Comparison of ENCODE assay signal across 8 cellular contexts in the genomic region with DNA sequence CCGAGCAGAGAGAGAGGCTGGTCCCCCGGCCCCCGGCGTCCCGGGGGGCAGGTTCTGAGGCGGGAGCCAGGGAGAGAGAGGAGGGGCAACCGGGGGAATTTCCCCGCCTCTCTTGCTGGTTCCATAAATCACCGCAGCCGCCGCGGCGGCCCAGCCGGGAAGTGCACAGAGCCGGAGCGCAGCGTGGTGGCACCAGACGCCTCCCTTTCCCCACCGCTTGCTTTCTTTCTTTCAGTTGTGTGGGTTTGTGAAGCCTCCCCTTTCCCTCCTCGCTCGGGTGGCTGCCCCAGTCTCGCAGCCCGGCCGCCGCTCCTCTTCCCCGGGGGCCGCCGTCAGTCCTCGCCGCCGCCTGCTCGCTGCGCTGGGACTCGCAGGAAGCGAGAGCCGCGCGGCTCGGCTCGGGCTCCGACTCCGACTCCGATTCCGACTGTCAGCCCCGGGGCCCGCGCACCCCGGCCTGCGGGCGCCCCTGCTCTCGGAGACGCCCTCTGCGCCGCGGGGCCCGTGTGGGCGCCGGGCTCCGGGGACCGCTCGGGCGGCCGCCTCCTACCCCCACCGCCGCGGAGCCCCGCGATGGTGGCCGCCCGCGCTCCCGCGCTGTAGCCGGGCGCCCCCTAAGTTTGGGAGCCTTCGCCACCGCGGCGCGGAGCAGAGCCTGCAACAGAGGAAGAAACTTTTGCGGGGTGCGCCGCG. TPM values are rescaled to one million over a fixed set of nuclear protein-coding genes. Genes with fewer than 3 reads are reported as not detected.
A peak's percentile ranks its signal among the peaks of the same experiment; 100 is the strongest.
DNase-seq lines count a peak whose midpoint lies in the region; ATAC-seq and TF ChIP-seq lines count a peak whose summit lies in the region.

Gene CACHD1, plus strand, starts transcription at position 153 of the 693 bp plus-strand sequence. CDS start 616 bp downstream, outside the sequence.

- DNase-seq in AG09309 (ENCODE audit: low read depth) (peak; percentile 42), GM19238 (ENCODE audit: insufficient read length, low spot score) (peak; percentile 53), NCI-H82 (lab: John Stamatoyannopoulos, UW) (peak; percentile 93)
- DNase-seq in activated CD8-positive, alpha-beta memory T cell treated with anti-CD3 and anti-CD28 coated beads, Interleukin-2, amount 50 U/mL, for 48 hours, result peak; percentile 83
- peak; percentile 60 to 66 for DNase-seq in stimulated activated CD8-positive, alpha-beta memory T cell treated with anti-CD3 and anti-CD28 coated beads, Interleukin-2, amount 100 ng/mL, for 48 hours (ENCODE audit: low read depth in 2 of 2)

- H3K27me3 ChIP-seq in esophagus (ENCODE audit: control insufficient read depth in 1 of 2, insufficient read depth in 2 of 2, low read length in 2 of 2), result no peaks in the 10 kb centered on the region
- H3K27me3 ChIP-seq in mucosa of rectum (ENCODE audit: control insufficient read depth in 2 of 2, insufficient read depth in 2 of 2, low read length in 2 of 2), result peaks cover 27% of the 10 kb centered on the region in 2 donors

- H3K9ac ChIP-seq in mucosa of rectum (ENCODE audit: low read depth in 1 of 2, low read length in 2 of 2), result peak within 1 kb of the TSS; percentile 47 to 61

- 1% methylated on average over 59 to 84 of the region's 84 CpGs for WGBS in esophagus, 2 donors

- H3K4me3 ChIP-seq in AG09309 (ENCODE audit: control insufficient read depth, low read depth, low read length) (peak within 1 kb of the TSS; percentile 75), esophagus (ENCODE audit: low read depth in 1 of 2, low read length in 2 of 2) (peak within 1 kb of the TSS; percentile 69 to 74), mucosa of rectum (ENCODE audit: low read length in 2 of 2) (peak within 1 kb of the TSS; percentile 64 to 74)

- ATAC-seq in HG03457 (IDR thresholded peaks at IDR 0.05; ENCODE audit: unreplicated experiment), result peak; percentile 64

- peaks cover 0 to 5% of the 10 kb centered on the region in 2 donors for H3K4me1 ChIP-seq in esophagus (ENCODE audit: control insufficient read depth in 2 of 2, insufficient read depth in 2 of 2, low read length in 1 of 2)
- H3K4me1 ChIP-seq in mucosa of rectum (ENCODE audit: control insufficient read depth in 2 of 2, insufficient read depth in 2 of 2, low read length in 2 of 2), result peaks cover 8 to 16% of the 10 kb centered on the region in 2 donors

- H3K27ac ChIP-seq in esophagus (ENCODE audit: low read depth in 2 of 2, low read length in 1 of 2), result peak within 1 kb of the TSS; percentile 61 to 75
- peak within 1 kb of the TSS in 1 of 2 donors; percentile 37 for H3K27ac ChIP-seq in mucosa of rectum (ENCODE audit: low read depth in 2 of 2, low read length in 2 of 2)

- H3K9me3 ChIP-seq in esophagus (ENCODE audit: control insufficient read depth in 2 of 2, insufficient read depth in 1 of 2, low read depth in 1 of 2, low read length in 1 of 2) (no peaks in the 10 kb centered on the region), mucosa of rectum (ENCODE audit: control insufficient read depth in 2 of 2, low read length in 2 of 2) (no peaks in the 10 kb centered on the region)

- TF ChIP-seq CTCF in AG09309 (IDR thresholded peaks at IDR 0.05; ENCODE audit: control insufficient read depth, insufficient read depth, low read depth, low read length, missing control alignments), result peak; percentile 46

- H3K36me3 ChIP-seq in esophagus (ENCODE audit: control insufficient read depth in 2 of 2, insufficient read depth in 2 of 2, low read length in 1 of 2), result no peaks in the 10 kb centered on the region
- H3K36me3 ChIP-seq in mucosa of rectum (ENCODE audit: control insufficient read depth in 2 of 2, insufficient read depth in 2 of 2, low read length in 2 of 2), result no peaks in the 10 kb centered on the region

RNA-seq across cellular contexts. Expression of gene CACHD1, which starts in this region (rescaled TPM):
- polyA plus RNA-seq in esophagus, result 1 to 10 TPM; 1.6 to 2.9 TPM

Comparison
In these comparisons a context has a peak if more than half of its experiments do, and no peak if none do; other contexts are left out.
1. DNase-seq: peak in every context shown above with its lines; median percentile 93 in NCI-H82; 83 in activated CD8-positive, alpha-beta memory T cell treated with anti-CD3 and anti-CD28 coated beads, Interleukin-2, amount 50 U/mL, for 48 hours; 63 in stimulated activated CD8-positive, alpha-beta memory T cell treated with anti-CD3 and anti-CD28 coated beads, Interleukin-2, amount 100 ng/mL, for 48 hours; 53 in GM19238; 42 in AG09309.